In genomic region chr22:36471341-36471821, GRCh38 we compare ENCODE assay signal across 13 cellular contexts. TPM values are rescaled to one million over a fixed set of nuclear protein-coding genes. Genes with fewer than 3 reads are reported as not detected.
DNase-seq lines count a peak whose midpoint lies in the region; ATAC-seq and TF ChIP-seq lines count a peak whose summit lies in the region.
"Had no signal": no experiment of that assay in that cellular context is flagged by ENCODE, and none has a peak within 500 bp of the region (broad histone marks: within the 10 kb centered on the region; RNA-seq: fewer than 3 reads in every experiment).

No MANE protein-coding gene starts in this region.

- H3K27me3 ChIP-seq in prostate gland (replicated peaks; ENCODE audit: insufficient read depth) = no peaks in the 10 kb centered on the region

- TF ChIP-seq CTCF in AG10803 (conservative IDR thresholded peaks at IDR 0.05; ENCODE audit: low read length) = no peak
- TF ChIP-seq CTCF in RWPE1 (conservative IDR thresholded peaks at IDR 0.05; ENCODE audit: low read depth) = no peak
- no peak for TF ChIP-seq CTCF in prostate gland (IDR thresholded peaks at IDR 0.05)

- POLR2A ChIA-PET in RWPE1 (lab: Yijun Ruan, JAX; ENCODE audit: low non-redundant PET) = no interaction called here

- H3K4me3 ChIP-seq in AG10803 (ENCODE audit: low read length) (no peak overlapping the region), prostate gland (no peak overlapping the region)

- ATAC-seq in HG03439 (IDR thresholded peaks at IDR 0.05; ENCODE audit: unreplicated experiment) (no peak), GM18868 (IDR thresholded peaks at IDR 0.05; ENCODE audit: unreplicated experiment) (no peak)
- ATAC-seq: activated CD8-positive, alpha-beta memory T cell treated with anti-CD3 and anti-CD28 coated beads, Interleukin-2, amount 10 ng/mL, durations not matched to agents 7 days and 5 days; naive thymus-derived CD4-positive, alpha-beta T cell had no signal

- H3K9me3 ChIP-seq in prostate gland = no peaks in the 10 kb centered on the region

- intact Hi-C loops in prostate gland (cut with DNase I) = no loop called here

- CTCF ChIA-PET in RWPE1 (lab: Yijun Ruan, JAX) = interaction anchor here (0.6 to 1.5 kb wide), 4 partner anchors 87 to 1838 kb away, joined by 3 to 8 read pairs (median 6); no protein-coding TSS in a partner anchor

- TF ChIP-seq POLR2A in erythroblast (IDR thresholded peaks at IDR 0.05; ENCODE audit: low read length) (peak; percentile 9), prostate gland (IDR thresholded peaks at IDR 0.05) (no peak)

- DNase-seq in AG10803 (ENCODE audit: low read depth) = peak; percentile 80
- DNase-seq in RWPE1 (ENCODE audit: low spot score) = no peak
- DNase-seq in erythroblast (lab: John Stamatoyannopoulos, UW) = no peak
- no peak for DNase-seq in prostate gland (ENCODE audit: low spot score)
- DNase-seq in cerebellum (ENCODE audit: low spot score) = no peak
- DNase-seq in GM19238 (ENCODE audit: insufficient read length, low spot score) = no peak
- DNase-seq: activated CD8-positive, alpha-beta memory T cell treated with anti-CD3 and anti-CD28 coated beads, Interleukin-2, amount 10 ng/mL, durations not matched to agents 7 days and 5 days; DND-41; immature natural killer cell; naive thymus-derived CD4-positive, alpha-beta T cell; NCI-H2227 treated with DMSO at 0.1 percent for 48 hours had no signal

- WGBS in prostate gland = 82% methylated on average over 14 of the region's 14 CpGs

- peaks cover 4 to 8% of the 10 kb centered on the region in 2 donors for H3K36me3 ChIP-seq in prostate gland

- H3K27ac ChIP-seq in RWPE1 (peak overlapping the region; percentile 96), prostate gland (peak overlapping the region; percentile 82)

- H3K4me1 ChIP-seq in prostate gland (replicated peaks) = peaks cover 11% of the 10 kb centered on the region

RNA-seq across cellular contexts. Expression of gene TXN2, which starts 10.1 kb away (rescaled TPM):
- total RNA-seq in prostate gland = 100 to 1,000 TPM in 1 of 2 donors, 10 to 100 TPM in 1; 74.3 to 148 TPM
- 12.3 TPM for total RNA-seq in cerebellum

RNA-seq across cellular contexts. Expression of gene FOXRED2, which starts 35.5 kb away (rescaled TPM):
- 10 to 100 TPM; 24.7 to 33.7 TPM for total RNA-seq in prostate gland
- 16.1 TPM for total RNA-seq in cerebellum

RNA-seq across cellular contexts. Expression of gene EIF3D, which starts 57.6 kb away (rescaled TPM):
- 100 to 1,000 TPM; 241 to 364 TPM for total RNA-seq in prostate gland
- 92.9 TPM for total RNA-seq in cerebellum
